In the genomic region with DNA sequence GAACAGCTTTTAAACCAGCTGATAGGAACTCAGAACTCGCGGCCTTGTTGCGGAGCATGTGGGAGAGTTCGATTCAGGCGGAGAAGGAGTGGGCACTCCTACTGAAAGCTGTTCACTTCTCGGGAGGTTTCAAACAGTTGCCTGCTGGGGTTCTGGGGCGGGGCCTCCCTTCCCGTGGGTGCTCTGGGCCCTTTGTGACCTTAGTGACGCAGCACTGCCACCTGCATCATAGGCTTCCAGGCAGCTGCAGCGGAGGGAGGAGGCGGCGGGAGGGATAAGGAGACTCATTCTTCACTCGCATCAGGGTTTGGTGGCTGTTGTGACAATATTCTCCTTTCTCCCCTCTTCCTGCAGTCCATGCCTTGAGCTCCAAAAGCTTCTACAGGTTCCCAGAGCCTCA, we compare ENCODE assay signal across 30 cellular contexts.
DNase-seq lines count a peak whose midpoint lies in the region; ATAC-seq and TF ChIP-seq lines count a peak whose summit lies in the region.
"Had no signal": no experiment of that assay in that cellular context is flagged by ENCODE, and none has a peak within 500 bp of the region (broad histone marks: within the 10 kb centered on the region; RNA-seq: fewer than 3 reads in every experiment).

No MANE protein-coding gene starts in this region.

- no peaks in the 10 kb centered on the region for H3K27me3 ChIP-seq in A673 (replicated peaks; ENCODE audit: insufficient read depth, low read depth, low read length, poor library complexity)
- H3K27me3 ChIP-seq: ovary, Peyer's patch, suprapubic skin had no signal

- no TSS peak for BruUV-seq in A673 (replicated peaks; lab: Mats Ljungman, UMichigan)

- peak overlapping the region; percentile 2; the same call in 1 of the 2 replicates for H3K4me3 ChIP-seq in iPS-18c (ENCODE audit: insufficient read depth, low read depth, low read length)
- H3K4me3 ChIP-seq in A673 (ENCODE audit: low read depth, low read length, poor library complexity, severe bottlenecking): no peak overlapping the region
- H3K4me3 ChIP-seq: ovary, Peyer's patch, suprapubic skin had no signal

- CTCF ChIA-PET in A673 (lab: Charles Lee): interaction anchor here (0.5 kb wide), 1 partner anchor 1206 kb away, joined by 3 read pairs; no protein-coding TSS in a partner anchor

- intact Hi-C loops in A673 (cut with micrococcal nuclease; ENCODE audit: unreplicated experiment): no loop called here

- H3K4me3 Mint-ChIP-seq in brain: peak overlapping the region in 1 of 5 experiments; percentile 48
- H3K4me3 Mint-ChIP-seq in stimulated activated memory B cell treated with anti-CD40 and anti-IgM and Interleukin-4, amounts not matched to agents 10 μg/mL and 1 μg/mL and 100 μg/mL, for 72 hours: no peak overlapping the region
- H3K4me3 Mint-ChIP-seq: activated naive CD8-positive, alpha-beta T cell; nephron; stimulated activated effector memory CD8-positive, alpha-beta T cell treated with anti-CD3 and anti-CD28 coated beads, Interleukin-12 subunit alpha, Interleukin-12 subunit beta, amount 100 ng/mL, for 72 hours had no signal

- H3K9me3 Mint-ChIP-seq in brain: no peaks in the 10 kb centered on the region
- H3K9me3 Mint-ChIP-seq in stimulated activated memory B cell treated with anti-CD40 and anti-IgM and Interleukin-4, amounts not matched to agents 10 μg/mL and 1 μg/mL and 100 μg/mL, for 72 hours: no peaks in the 10 kb centered on the region
- H3K9me3 Mint-ChIP-seq: nephron; stimulated activated effector memory CD8-positive, alpha-beta T cell treated with anti-CD3 and anti-CD28 coated beads, Interleukin-12 subunit alpha, Interleukin-12 subunit beta, amount 100 ng/mL, for 72 hours had no signal

- H3K36me3 Mint-ChIP-seq in brain: peaks cover 22% of the 10 kb centered on the region
- H3K36me3 Mint-ChIP-seq in stimulated activated memory B cell treated with anti-CD40 and anti-IgM and Interleukin-4, amounts not matched to agents 10 μg/mL and 1 μg/mL and 100 μg/mL, for 72 hours: no peaks in the 10 kb centered on the region
- H3K36me3 Mint-ChIP-seq: stimulated activated effector memory CD8-positive, alpha-beta T cell treated with anti-CD3 and anti-CD28 coated beads, Interleukin-12 subunit alpha, Interleukin-12 subunit beta, amount 100 ng/mL, for 72 hours had no signal

- peak; percentile 46 for DNase-seq in NCI-H2107 (lab: John Stamatoyannopoulos, UW)
- no peak for DNase-seq in NCI-H2107 treated with DMSO at 0.1 percent for 48 hours (lab: John Stamatoyannopoulos, UW; ENCODE audit: unreplicated experiment)
- DNase-seq in substantia nigra (lab: John Stamatoyannopoulos, UW): peak in 3 of 49 donors; percentile 15 to 21 (median 19)
- no peak for DNase-seq in A673 (ENCODE audit: low spot score)
- DNase-seq: 8988T; activated CD4-positive, alpha-beta T cell treated with anti-CD3 and anti-CD28 coated beads for 48 hours; activated effector memory CD4-positive, alpha-beta T cell treated with Interleukin-2 at 50 U/mL for 16 hours; activated T-cell treated with anti-CD3 and anti-CD28 coated beads, Interleukin-2, amount 50 U/mL, for 1 hour; COR-L47; foreskin fibroblast; KG1; kidney glomerular epithelial cell; NCI-H1092 treated with DMSO at 0.1 percent for 48 hours; NCI-H187 treated with DMSO at 0.1 percent for 48 hours; NCI-H226; NCI-H774; ovary; Peyer's patch; SHP77 treated with DMSO at 0.1 percent for 48 hours; stimulated activated CD4-positive, alpha-beta T cell treated with anti-CD3 and anti-CD28 coated beads, Interleukin-15, amount 100 ng/mL, for 24 hours had no signal

- POLR2A ChIA-PET in A673 (lab: Charles Lee; ENCODE audit: low non-redundant PET): no interaction called here

- H3K27ac Mint-ChIP-seq in brain: peak overlapping the region; percentile 60 to 98 (median 86)
- H3K27ac Mint-ChIP-seq in stimulated activated memory B cell treated with anti-CD40 and anti-IgM and Interleukin-4, amounts not matched to agents 10 μg/mL and 1 μg/mL and 100 μg/mL, for 72 hours: no peak overlapping the region
- H3K27ac Mint-ChIP-seq: activated naive CD8-positive, alpha-beta T cell; stimulated activated effector memory CD8-positive, alpha-beta T cell treated with anti-CD3 and anti-CD28 coated beads, Interleukin-12 subunit alpha, Interleukin-12 subunit beta, amount 100 ng/mL, for 72 hours had no signal

- H3K27ac ChIP-seq in substantia nigra (ENCODE audit: low read depth, low read length, poor library complexity, severe bottlenecking) (peak overlapping the region; percentile 57), A673 (ENCODE audit: low read depth, low read length, poor library complexity, severe bottlenecking) (no peak overlapping the region)
- H3K27ac ChIP-seq: C4-2B, Peyer's patch, suprapubic skin had no signal

- no peak for ATAC-seq in stimulated activated memory B cell treated with anti-CD40 and anti-IgM and Interleukin-4, amounts not matched to agents 10 μg/mL and 1 μg/mL and 100 μg/mL, for 72 hours
- ATAC-seq in HG02571 (IDR thresholded peaks at IDR 0.05; ENCODE audit: unreplicated experiment): no peak
- ATAC-seq: HCT116; stimulated activated effector memory CD8-positive, alpha-beta T cell treated with anti-CD3 and anti-CD28 coated beads, Interleukin-12 subunit alpha, Interleukin-12 subunit beta, amount 100 ng/mL, for 72 hours had no signal

- H3K36me3 ChIP-seq in A673 (ENCODE audit: insufficient read depth, low read length, poor library complexity, severe bottlenecking): no peaks in the 10 kb centered on the region
- H3K36me3 ChIP-seq: ovary had no signal

- peaks cover 3% of the 10 kb centered on the region for H3K27me3 Mint-ChIP-seq in brain
- H3K27me3 Mint-ChIP-seq in stimulated activated memory B cell treated with anti-CD40 and anti-IgM and Interleukin-4, amounts not matched to agents 10 μg/mL and 1 μg/mL and 100 μg/mL, for 72 hours: no peaks in the 10 kb centered on the region
- H3K27me3 Mint-ChIP-seq: activated naive CD8-positive, alpha-beta T cell had no signal

- no peaks in the 10 kb centered on the region for H3K4me1 ChIP-seq in A673 (ENCODE audit: insufficient read depth, low read length, poor library complexity, severe bottlenecking)
- H3K4me1 ChIP-seq: Peyer's patch, suprapubic skin had no signal

- peaks cover 96% of the 10 kb centered on the region for H3K4me1 Mint-ChIP-seq in brain
- H3K4me1 Mint-ChIP-seq in stimulated activated memory B cell treated with anti-CD40 and anti-IgM and Interleukin-4, amounts not matched to agents 10 μg/mL and 1 μg/mL and 100 μg/mL, for 72 hours: peaks cover 8% of the 10 kb centered on the region
- H3K4me1 Mint-ChIP-seq: stimulated activated effector memory CD8-positive, alpha-beta T cell treated with anti-CD3 and anti-CD28 coated beads, Interleukin-12 subunit alpha, Interleukin-12 subunit beta, amount 100 ng/mL, for 72 hours had no signal

- TF ChIP-seq CTCF in brain (conservative IDR thresholded peaks at IDR 0.05) (no peak), A673 (conservative IDR thresholded peaks at IDR 0.05; ENCODE audit: low read depth, low read length) (no peak)

- H3K9me3 ChIP-seq in iPS-18c (ENCODE audit: control insufficient read depth, insufficient read depth, low read length): no peaks in the 10 kb centered on the region
- H3K9me3 ChIP-seq in A673 (ENCODE audit: low read depth, low read length, poor library complexity, severe bottlenecking): no peaks in the 10 kb centered on the region
- H3K9me3 ChIP-seq: ovary, Peyer's patch, suprapubic skin had no signal
